Comparison of ENCODE assay signal across 8 cellular contexts in genomic region chr2:70790079-70790963, GRCh38. TPM values are rescaled to one million over a fixed set of nuclear protein-coding genes. Genes with fewer than 3 reads are reported as not detected.
DNase-seq lines count a peak whose midpoint lies in the region; ATAC-seq, FAIRE-seq and TF ChIP-seq lines count a peak whose summit lies in the region.

FIGLA (minus strand) TSS chr2:70790643; CDS start chr2:70790638, 5 bp downstream.

- TF ChIP-seq CTCF in RWPE2 (IDR thresholded peaks at IDR 0.05; ENCODE audit: poor library complexity, severe bottlenecking) = no peak
- no peak for TF ChIP-seq CTCF in foreskin keratinocyte (conservative IDR thresholded peaks at IDR 0.05)
- TF ChIP-seq CTCF in pancreas (IDR thresholded peaks at IDR 0.05) = no peak
- TF ChIP-seq CTCF in uterus (IDR thresholded peaks at IDR 0.05) = no peak

- H3K9me3 ChIP-seq in RWPE2 (ENCODE audit: severe bottlenecking) = no peaks in the 10 kb centered on the region
- no peaks in the 10 kb centered on the region for H3K9me3 ChIP-seq in pancreas
- no peaks in the 10 kb centered on the region for H3K9me3 ChIP-seq in uterus

- TF ChIP-seq POLR2A in uterus (IDR thresholded peaks at IDR 0.05) = no peak

- peak; percentile 41 for ATAC-seq in RWPE2 (ENCODE audit: low read depth)
- ATAC-seq in foreskin keratinocyte = peak; percentile 24
- ATAC-seq in pancreas = peak; percentile 32 to 57 (median 42)
- no peak for ATAC-seq in GM21526 (IDR thresholded peaks at IDR 0.05; ENCODE audit: low FRiP score, unreplicated experiment)

- H3K36me3 ChIP-seq in RWPE2 (ENCODE audit: low read depth) (no peaks in the 10 kb centered on the region), pancreas (no peaks in the 10 kb centered on the region), uterus (no peaks in the 10 kb centered on the region)

- no peaks in the 10 kb centered on the region for H3K4me1 ChIP-seq in RWPE2 (ENCODE audit: insufficient read depth, poor library complexity, severe bottlenecking)
- H3K4me1 ChIP-seq in foreskin keratinocyte = peaks cover 3% of the 10 kb centered on the region
- H3K4me1 ChIP-seq in pancreas = peaks cover 0 to 11% (median 0%) of the 10 kb centered on the region in 3 donors
- peaks cover 0 to 8% of the 10 kb centered on the region in 2 donors for H3K4me1 ChIP-seq in uterus

- H3K4me3 ChIP-seq in RWPE2 (ENCODE audit: severe bottlenecking) = no peak within 1 kb of the TSS
- peak within 1 kb of the TSS in 3 of 4 donors; percentile 1 to 36 (median 15) for H3K4me3 ChIP-seq in pancreas
- H3K4me3 ChIP-seq in uterus = peak within 1 kb of the TSS in 1 of 2 donors; percentile 1

- H3K27me3 ChIP-seq in RWPE2 (ENCODE audit: insufficient read depth, poor library complexity, severe bottlenecking) (peaks cover 65% of the 10 kb centered on the region), foreskin keratinocyte (peaks cover 96% of the 10 kb centered on the region), pancreas (peaks cover 0 to 17% (median 2%) of the 10 kb centered on the region in 4 donors), uterus (peaks cover 0 to 10% of the 10 kb centered on the region in 2 donors)

- FAIRE-seq in pancreas (lab: Jason Lieb, UNC) = no peak

- intact Hi-C loops in pancreas (cut with DNase I) (no loop called here), posterior vena cava (cut with DNase I) (no loop called here), uterus (cut with DNase I; ENCODE audit: low total_unique reads) (no loop called here)

- H3K27ac ChIP-seq in RWPE2 (ENCODE audit: poor library complexity, severe bottlenecking) (no peak within 1 kb of the TSS), foreskin keratinocyte (no peak within 1 kb of the TSS), pancreas (no peak within 1 kb of the TSS), uterus (no peak within 1 kb of the TSS)

- WGBS in pancreas, 2 donors = 14 to 21% methylated on average over 54 to 78 of the region's 78 CpGs

- DNase-seq in GM03348 (ENCODE audit: low spot score) (peak; percentile 33), RWPE2 (ENCODE audit: low spot score) (no peak), foreskin keratinocyte (no peak), pancreas (peak in 3 of 6 donors; percentile 25 to 69 (median 62)), NCI-H1436 treated with DMSO at 0.1 percent for 48 hours (lab: John Stamatoyannopoulos, UW) (no peak), posterior vena cava (ENCODE audit: low spot score) (no peak), uterus (no peak)

RNA-seq across cellular contexts. Expression of gene FIGLA, which starts in this region (rescaled TPM):
- total RNA-seq in foreskin keratinocyte = not detected in 2 replicates
- polyA plus RNA-seq in foreskin keratinocyte = not detected in 2 replicates
- total RNA-seq in pancreas = under 1 TPM in 1 of 6 donors, not detected in 5; 0.83 TPM
- polyA plus RNA-seq in pancreas = 1 to 10 TPM in 1 of 2 donors, not detected in 1; 1.1 TPM
- not detected for total RNA-seq in posterior vena cava
- not detected for total RNA-seq in uterus

Comparison
In these comparisons a context has a peak if more than half of its experiments do, and no peak if none do; other contexts are left out.
1. Peak in ATAC-seq in foreskin keratinocyte; RNA of the gene not detected or under 1 TPM.